Comparison of ENCODE assay signal across 1 cellular context in the genomic region with DNA sequence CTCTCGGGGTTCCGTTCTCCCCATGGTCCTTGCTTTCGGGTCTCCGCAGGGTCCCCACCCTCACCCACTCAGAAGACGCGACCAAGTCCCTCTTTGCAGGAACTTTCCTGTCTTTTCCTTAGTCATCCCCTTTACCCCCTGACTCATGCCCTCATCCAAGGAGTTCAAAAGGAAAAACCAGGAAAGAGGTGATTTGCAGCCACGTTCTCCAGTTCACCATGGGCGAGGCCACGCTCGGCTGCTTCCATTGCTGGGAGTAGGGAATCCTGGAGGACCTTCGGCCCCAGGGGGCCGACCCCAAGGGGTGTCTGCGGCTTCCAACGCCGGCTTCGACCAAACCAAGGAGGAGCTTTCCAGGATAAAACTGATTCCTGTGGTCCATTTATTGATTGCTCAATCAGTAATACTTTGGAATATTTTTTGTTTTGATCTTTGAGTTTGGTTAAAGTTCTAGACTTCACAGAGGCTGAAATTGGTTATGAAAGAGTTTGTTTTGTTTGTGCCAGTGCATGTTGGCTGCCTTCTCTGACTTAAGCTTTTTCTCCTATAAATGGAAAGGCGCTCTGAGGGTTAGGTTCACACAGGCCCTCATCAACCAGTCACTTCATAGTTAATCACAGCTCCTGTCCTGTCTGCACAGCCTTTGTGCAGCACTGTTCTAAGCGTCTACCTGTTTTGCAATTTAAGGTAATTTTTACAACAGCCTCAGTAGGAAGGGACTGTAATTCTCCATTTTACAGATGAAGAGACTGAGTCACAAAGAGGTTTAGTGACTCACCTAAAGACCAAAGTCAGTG.
TF ChIP-seq lines count a peak whose summit lies in the region.

No MANE protein-coding gene starts in this region.

TF ChIP-seq in IMR-90, 13 proteins besides CTCF, POLR2A, EP300 and RAD21 (continued from another document):
- TF ChIP-seq, protein P1, sequence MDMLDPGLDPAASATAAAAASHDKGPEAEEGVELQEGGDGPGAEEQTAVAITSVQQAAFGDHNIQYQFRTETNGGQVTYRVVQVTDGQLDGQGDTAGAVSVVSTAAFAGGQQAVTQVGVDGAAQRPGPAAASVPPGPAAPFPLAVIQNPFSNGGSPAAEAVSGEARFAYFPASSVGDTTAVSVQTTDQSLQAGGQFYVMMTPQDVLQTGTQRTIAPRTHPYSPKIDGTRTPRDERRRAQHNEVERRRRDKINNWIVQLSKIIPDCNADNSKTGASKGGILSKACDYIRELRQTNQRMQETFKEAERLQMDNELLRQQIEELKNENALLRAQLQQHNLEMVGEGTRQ (IDR thresholded peaks at IDR 0.05; ENCODE audit: low read depth, low read length): no peak
- TF ChIP-seq MXI1 (IDR thresholded peaks at IDR 0.05; ENCODE audit: borderline replicate concordance, low read depth, low read length): peak; percentile 33; the same call in 1 of the 2 replicates
- TF ChIP-seq FOS (IDR thresholded peaks at IDR 0.05; ENCODE audit: low read depth, low read length): 0 out of 2 replicates have a peak, but pooled peaks have one; percentile 8
TF ChIP-seq in IMR-90: peak in this region for 4.
